ENCODE assay signal across 1 cellular context in the genomic region with DNA sequence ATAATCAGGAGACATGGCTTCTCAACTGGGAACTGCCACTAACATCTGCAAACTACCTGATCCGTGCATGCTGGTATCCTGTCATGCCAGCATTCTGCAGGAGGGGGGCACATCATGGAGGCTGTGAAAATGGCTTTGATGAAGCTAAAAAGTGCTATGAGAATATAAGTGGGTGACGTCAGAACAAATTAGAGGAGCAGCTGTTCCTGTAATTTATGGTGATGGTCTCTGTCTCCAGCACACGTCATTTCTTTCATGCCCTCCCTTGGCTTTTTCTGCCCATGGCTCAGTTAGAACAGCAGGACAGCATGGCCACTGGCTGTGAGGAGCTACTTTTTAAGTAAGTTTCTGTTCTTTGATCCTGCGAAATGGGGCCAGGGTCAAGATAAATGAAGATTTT.
A peak's percentile ranks its signal among the peaks of the same experiment; 100 is the strongest.
TF ChIP-seq lines count a peak whose summit lies in the region.

No MANE protein-coding gene starts in this region.

TF ChIP-seq in HEK293, 187 proteins besides CTCF, POLR2A, EP300 and RAD21 (continued from another document):
- TF ChIP-seq, protein P1, sequence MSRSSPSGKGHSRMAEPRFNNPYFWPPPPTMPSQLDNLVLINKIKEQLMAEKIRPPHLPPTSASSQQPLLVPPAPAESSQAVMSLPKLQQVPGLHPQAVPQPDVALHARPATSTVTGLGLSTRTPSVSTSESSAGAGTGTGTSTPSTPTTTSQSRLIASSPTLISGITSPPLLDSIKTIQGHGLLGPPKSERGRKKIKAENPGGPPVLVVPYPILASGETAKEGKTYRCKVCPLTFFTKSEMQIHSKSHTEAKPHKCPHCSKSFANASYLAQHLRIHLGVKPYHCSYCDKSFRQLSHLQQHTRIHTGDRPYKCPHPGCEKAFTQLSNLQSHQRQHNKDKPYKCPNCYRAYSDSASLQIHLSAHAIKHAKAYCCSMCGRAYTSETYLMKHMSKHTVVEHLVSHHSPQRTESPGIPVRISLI (tag by site-specific recombination; IDR thresholded peaks at IDR 0.05), result no peak
- peak; percentile 69 for TF ChIP-seq ZBTB21 (tag by site-specific recombination; IDR thresholded peaks at IDR 0.05)
- TF ChIP-seq, protein P2, sequence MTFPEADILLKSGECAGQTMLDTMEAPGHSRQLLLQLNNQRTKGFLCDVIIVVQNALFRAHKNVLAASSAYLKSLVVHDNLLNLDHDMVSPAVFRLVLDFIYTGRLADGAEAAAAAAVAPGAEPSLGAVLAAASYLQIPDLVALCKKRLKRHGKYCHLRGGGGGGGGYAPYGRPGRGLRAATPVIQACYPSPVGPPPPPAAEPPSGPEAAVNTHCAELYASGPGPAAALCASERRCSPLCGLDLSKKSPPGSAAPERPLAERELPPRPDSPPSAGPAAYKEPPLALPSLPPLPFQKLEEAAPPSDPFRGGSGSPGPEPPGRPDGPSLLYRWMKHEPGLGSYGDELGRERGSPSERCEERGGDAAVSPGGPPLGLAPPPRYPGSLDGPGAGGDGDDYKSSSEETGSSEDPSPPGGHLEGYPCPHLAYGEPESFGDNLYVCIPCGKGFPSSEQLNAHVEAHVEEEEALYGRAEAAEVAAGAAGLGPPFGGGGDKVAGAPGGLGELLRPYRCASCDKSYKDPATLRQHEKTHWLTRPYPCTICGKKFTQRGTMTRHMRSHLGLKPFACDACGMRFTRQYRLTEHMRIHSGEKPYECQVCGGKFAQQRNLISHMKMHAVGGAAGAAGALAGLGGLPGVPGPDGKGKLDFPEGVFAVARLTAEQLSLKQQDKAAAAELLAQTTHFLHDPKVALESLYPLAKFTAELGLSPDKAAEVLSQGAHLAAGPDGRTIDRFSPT (tag by site-specific recombination; IDR thresholded peaks at IDR 0.05), result 0 out of 2 replicates have a peak, but pooled peaks have one; percentile 29
- TF ChIP-seq, protein P3, sequence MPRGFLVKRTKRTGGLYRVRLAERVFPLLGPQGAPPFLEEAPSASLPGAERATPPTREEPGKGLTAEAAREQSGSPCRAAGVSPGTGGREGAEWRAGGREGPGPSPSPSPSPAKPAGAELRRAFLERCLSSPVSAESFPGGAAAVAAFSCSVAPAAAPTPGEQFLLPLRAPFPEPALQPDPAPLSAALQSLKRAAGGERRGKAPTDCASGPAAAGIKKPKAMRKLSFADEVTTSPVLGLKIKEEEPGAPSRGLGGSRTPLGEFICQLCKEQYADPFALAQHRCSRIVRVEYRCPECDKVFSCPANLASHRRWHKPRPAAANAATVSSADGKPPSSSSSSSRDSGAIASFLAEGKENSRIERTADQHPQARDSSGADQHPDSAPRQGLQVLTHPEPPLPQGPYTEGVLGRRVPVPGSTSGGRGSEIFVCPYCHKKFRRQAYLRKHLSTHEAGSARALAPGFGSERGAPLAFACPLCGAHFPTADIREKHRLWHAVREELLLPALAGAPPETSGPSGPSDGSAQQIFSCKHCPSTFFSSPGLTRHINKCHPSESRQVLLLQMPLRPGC (tag by site-specific recombination; IDR thresholded peaks at IDR 0.05), result no peak
- TF ChIP-seq FEZF1 (tag by site-specific recombination; IDR thresholded peaks at IDR 0.05), result peak; percentile 41
- TF ChIP-seq, protein P4, sequence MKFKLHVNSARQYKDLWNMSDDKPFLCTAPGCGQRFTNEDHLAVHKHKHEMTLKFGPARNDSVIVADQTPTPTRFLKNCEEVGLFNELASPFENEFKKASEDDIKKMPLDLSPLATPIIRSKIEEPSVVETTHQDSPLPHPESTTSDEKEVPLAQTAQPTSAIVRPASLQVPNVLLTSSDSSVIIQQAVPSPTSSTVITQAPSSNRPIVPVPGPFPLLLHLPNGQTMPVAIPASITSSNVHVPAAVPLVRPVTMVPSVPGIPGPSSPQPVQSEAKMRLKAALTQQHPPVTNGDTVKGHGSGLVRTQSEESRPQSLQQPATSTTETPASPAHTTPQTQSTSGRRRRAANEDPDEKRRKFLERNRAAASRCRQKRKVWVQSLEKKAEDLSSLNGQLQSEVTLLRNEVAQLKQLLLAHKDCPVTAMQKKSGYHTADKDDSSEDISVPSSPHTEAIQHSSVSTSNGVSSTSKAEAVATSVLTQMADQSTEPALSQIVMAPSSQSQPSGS (tag by site-specific recombination; IDR thresholded peaks at IDR 0.05; ENCODE audit: low read depth), result peak; percentile 70
- TF ChIP-seq ZIC2 (tag by site-specific recombination; IDR thresholded peaks at IDR 0.05), result peak; percentile 77
- TF ChIP-seq ZNF785 (tag by site-specific recombination; IDR thresholded peaks at IDR 0.05), result no peak
